In the genomic region with DNA sequence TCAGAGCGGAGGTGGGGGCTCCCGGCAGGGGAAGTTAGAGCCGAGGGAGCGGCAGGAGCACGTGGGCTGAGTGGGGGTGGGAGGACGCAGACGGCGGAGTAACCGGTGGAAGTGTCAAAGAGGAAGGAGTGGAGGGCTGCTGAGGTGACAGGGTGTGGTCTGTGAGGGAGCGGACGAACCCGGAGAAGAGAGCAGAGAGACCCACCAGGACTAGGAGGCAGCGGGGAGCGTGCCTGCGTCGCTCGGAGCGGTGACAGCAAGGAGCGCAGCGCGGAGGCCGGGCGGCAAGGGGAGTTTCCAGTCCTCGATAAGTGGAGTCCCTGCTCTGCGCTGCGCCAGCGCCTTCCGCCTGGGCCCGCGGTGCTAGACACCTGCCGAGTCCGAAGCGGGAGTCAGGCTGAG, we compare ENCODE assay signal across 8 cellular contexts.
DNase-seq lines count a peak whose midpoint lies in the region; ATAC-seq and TF ChIP-seq lines count a peak whose summit lies in the region.

No MANE protein-coding gene starts in this region.

- no peak for ATAC-seq in HG02870 (IDR thresholded peaks at IDR 0.05; ENCODE audit: unreplicated experiment)
- ATAC-seq in HG03521 (IDR thresholded peaks at IDR 0.05; ENCODE audit: unreplicated experiment), result no peak

- H3K4me1 ChIP-seq in endocrine pancreas (ENCODE audit: control insufficient read depth, insufficient read depth, low read length), result no peaks in the 10 kb centered on the region

- H3K36me3 ChIP-seq in endocrine pancreas (ENCODE audit: control insufficient read depth, insufficient read depth, low read length) (no peaks in the 10 kb centered on the region), neural cell (ENCODE audit: insufficient read depth, low read length) (no peaks in the 10 kb centered on the region)

- H3K27me3 ChIP-seq in endocrine pancreas (ENCODE audit: control insufficient read depth, insufficient read depth, low read length) (peaks cover 3% of the 10 kb centered on the region), neural cell (ENCODE audit: insufficient read depth, low read depth, low read length) (no peaks in the 10 kb centered on the region)

- no peaks in the 10 kb centered on the region for H3K9me2 ChIP-seq in neural cell (ENCODE audit: insufficient read depth, low read length)

- H3K4me2 ChIP-seq in neural cell (ENCODE audit: low read length), result peak overlapping the region; percentile 75

- H3K27ac ChIP-seq in neural cell (ENCODE audit: low read length), result peak overlapping the region; percentile 93

- peak; percentile 9 for TF ChIP-seq CTCF in neural cell (IDR thresholded peaks at IDR 0.05; ENCODE audit: poor library complexity, severe bottlenecking)

- peak overlapping the region; percentile 37 for H2AFZ ChIP-seq in neural cell (ENCODE audit: low read depth, low read length)

- peaks cover 80% of the 10 kb centered on the region for H3K79me2 ChIP-seq in neural cell (replicated peaks; ENCODE audit: insufficient read depth, low read length)

- H4K20me1 ChIP-seq in neural cell (ENCODE audit: insufficient read depth), result no peaks in the 10 kb centered on the region

- peak; percentile 50 for TF ChIP-seq RAD21 in neural cell (conservative IDR thresholded peaks at IDR 0.05)

- H3K9ac ChIP-seq in endocrine pancreas (ENCODE audit: control insufficient read depth, insufficient read depth, low read length) (peak overlapping the region; percentile 51), neural cell (ENCODE audit: low read length) (peak overlapping the region; percentile 94)

- H3F3A ChIP-seq in neural cell (ENCODE audit: insufficient read depth, low read length, poor library complexity, severe bottlenecking), result peaks cover 4% of the 10 kb centered on the region

- H3K4me3 ChIP-seq in endocrine pancreas (ENCODE audit: control insufficient read depth, insufficient read depth, low read length), result peak overlapping the region; percentile 32
- peak overlapping the region; percentile 81 for H3K4me3 ChIP-seq in neural cell (ENCODE audit: low read length)

- H3K9me3 ChIP-seq in endocrine pancreas (ENCODE audit: control insufficient read depth, low read length), result no peaks in the 10 kb centered on the region
- no peaks in the 10 kb centered on the region for H3K9me3 ChIP-seq in neural cell (ENCODE audit: low read length)

- DNase-seq in NCI-H1436 (lab: John Stamatoyannopoulos, UW) (peak; percentile 61), NCI-H1436 treated with DMSO at 0.1 percent for 48 hours (lab: John Stamatoyannopoulos, UW) (no peak), NCI-H2171 treated with DMSO at 0.1 percent for 48 hours (lab: John Stamatoyannopoulos, UW) (peak; percentile 79)
- no peak for DNase-seq in activated effector memory CD4-positive, alpha-beta T cell treated with anti-CD3 and anti-CD28 coated beads, Interleukin-2, amount 50 U/mL, for 16 hours

- no peak for TF ChIP-seq EP300 in neural cell (conservative IDR thresholded peaks at IDR 0.05; ENCODE audit: poor library complexity, severe bottlenecking)

TF ChIP-seq in neural cell, 6 proteins besides CTCF, POLR2A, EP300 and RAD21:
- TF ChIP-seq POLR2AphosphoS5 (IDR thresholded peaks at IDR 0.05) (peak; percentile 78), REST (IDR thresholded peaks at IDR 0.05; ENCODE audit: borderline replicate concordance) (no peak), SMC3 (conservative IDR thresholded peaks at IDR 0.05; ENCODE audit: poor library complexity) (no peak), MXI1 (conservative IDR thresholded peaks at IDR 0.05; ENCODE audit: poor library complexity, severe bottlenecking) (peak; percentile 81), EZH2 (IDR thresholded peaks at IDR 0.05; ENCODE audit: borderline replicate concordance, insufficient read depth, low read length, poor library complexity, severe bottlenecking) (no peak)
TF ChIP-seq in neural cell: peak in this region for 2.

Comparison
In these comparisons a context has a peak if more than half of its experiments do, and no peak if none do; other contexts are left out.
1. DNase-seq: peak in NCI-H1436 (single experiment) and NCI-H2171 treated with DMSO at 0.1 percent for 48 hours (single experiment); none in NCI-H1436 treated with DMSO at 0.1 percent for 48 hours (single experiment) and activated effector memory CD4-positive, alpha-beta T cell treated with anti-CD3 and anti-CD28 coated beads, Interleukin-2, amount 50 U/mL, for 16 hours (single experiment).